Comparison of ENCODE assay signal across 15 cellular contexts in the genomic region with DNA sequence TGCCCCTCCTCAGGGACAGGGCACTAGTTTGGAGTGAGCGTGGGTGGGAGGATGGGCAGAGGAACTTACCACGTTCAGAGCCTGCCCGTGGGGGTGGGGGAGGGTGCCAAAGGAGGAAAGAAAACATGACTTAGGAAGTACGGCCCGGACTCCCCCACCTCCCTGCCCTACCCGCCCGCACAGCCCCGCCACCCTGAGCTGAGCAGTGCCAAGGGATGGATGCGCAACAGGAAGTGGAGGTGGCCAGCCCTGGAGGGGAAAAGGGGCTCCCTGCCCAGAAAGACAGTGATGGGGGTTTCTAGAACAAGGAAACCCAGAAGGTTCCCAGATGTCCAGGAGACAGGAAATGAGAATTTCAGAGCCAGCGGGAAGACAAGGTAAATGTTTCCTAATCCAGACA. TPM values are rescaled to one million over a fixed set of nuclear protein-coding genes. Genes with fewer than 3 reads are reported as not detected.
A peak's percentile ranks its signal among the peaks of the same experiment; 100 is the strongest.
DNase-seq lines count a peak whose midpoint lies in the region; ATAC-seq and TF ChIP-seq lines count a peak whose summit lies in the region.
"Had no signal": no experiment of that assay in that cellular context is flagged by ENCODE, and none has a peak within 500 bp of the region (broad histone marks: within the 10 kb centered on the region; RNA-seq: fewer than 3 reads in every experiment).

No MANE protein-coding gene starts in this region.

- POLR2A ChIA-PET in HEK293 (lab: Yijun Ruan, JAX) = no interaction called here

- H3K9me3 Mint-ChIP-seq in stimulated activated effector memory CD8-positive, alpha-beta T cell treated with anti-CD3 and anti-CD28 coated beads, Interleukin-12 subunit alpha, Interleukin-12 subunit beta, amount 100 ng/mL, for 72 hours = no peaks in the 10 kb centered on the region
- H3K9me3 Mint-ChIP-seq: effector memory CD8-positive, alpha-beta T cell; stimulated activated naive CD8-positive, alpha-beta T cell treated with anti-CD3 and anti-CD28 coated beads, Interleukin-15, amount 100 ng/mL, for 72 hours had no signal

- H3K9me3 ChIP-seq in HEK293 (ENCODE audit: control insufficient read depth, insufficient read depth, low read depth, low read length) = no peaks in the 10 kb centered on the region
- H3K9me3 ChIP-seq: Peyer's patch had no signal

- CTCF ChIA-PET in HEK293 (lab: Yijun Ruan, JAX) = no interaction called here

- no peak overlapping the region for H3K27ac ChIP-seq in HEK293 (ENCODE audit: extremely low read depth, low read depth, low read length)

- no peaks in the 10 kb centered on the region; the same call in 1 of the 2 replicates for H3K4me1 ChIP-seq in HEK293 (ENCODE audit: control insufficient read depth, insufficient read depth, low read length)

- peak; percentile 77 for DNase-seq in UCSD-AML1 (lab: John Stamatoyannopoulos, UW; ENCODE audit: unreplicated experiment)
- peak; percentile 51 for DNase-seq in left ventricle myocardium superior
- DNase-seq in stimulated activated effector memory CD8-positive, alpha-beta T cell treated with anti-CD3 and anti-CD28 coated beads, Interleukin-12 subunit alpha, Interleukin-12 subunit beta, amount 100 ng/mL, for 72 hours (ENCODE audit: low spot score in 2 of 2) = no peak
- no peak for DNase-seq in 8988T
- no peak for DNase-seq in SIG-M5 (lab: John Stamatoyannopoulos, UW)
- DNase-seq: activated CD4-positive, CD25-positive, alpha-beta regulatory T cell treated with anti-CD3 and anti-CD28 coated beads, Interleukin-2, amount 50 U/mL, for 72 hours; activated naive CD4-positive, alpha-beta T cell treated with anti-CD3 and anti-CD28 coated beads, Interleukin-2, amount 50 U/mL, for 16 hours; effector memory CD8-positive, alpha-beta T cell; NCI-H2029 treated with DMSO at 0.1 percent for 48 hours; stimulated activated naive CD8-positive, alpha-beta T cell treated with anti-CD3 and anti-CD28 coated beads, Interleukin-15, amount 100 ng/mL, for 72 hours had no signal

- H3K4me1 Mint-ChIP-seq in stimulated activated effector memory CD8-positive, alpha-beta T cell treated with anti-CD3 and anti-CD28 coated beads, Interleukin-12 subunit alpha, Interleukin-12 subunit beta, amount 100 ng/mL, for 72 hours = peaks cover 19% of the 10 kb centered on the region

- ATAC-seq in left ventricle myocardium superior (peak; percentile 30), GM21360 (IDR thresholded peaks at IDR 0.05; ENCODE audit: unreplicated experiment) (no peak), HG02623 (IDR thresholded peaks at IDR 0.05; ENCODE audit: unreplicated experiment) (no peak)
- ATAC-seq in stimulated activated effector memory CD8-positive, alpha-beta T cell treated with anti-CD3 and anti-CD28 coated beads, Interleukin-12 subunit alpha, Interleukin-12 subunit beta, amount 100 ng/mL, for 72 hours = no peak
- ATAC-seq: effector memory CD8-positive, alpha-beta T cell; stimulated activated naive CD8-positive, alpha-beta T cell treated with anti-CD3 and anti-CD28 coated beads, Interleukin-15, amount 100 ng/mL, for 72 hours had no signal

- no peaks in the 10 kb centered on the region for H3K36me3 Mint-ChIP-seq in stimulated activated effector memory CD8-positive, alpha-beta T cell treated with anti-CD3 and anti-CD28 coated beads, Interleukin-12 subunit alpha, Interleukin-12 subunit beta, amount 100 ng/mL, for 72 hours

- intact Hi-C loops in left ventricle myocardium superior (cut with micrococcal nuclease) = no loop called here

- no peak for TF ChIP-seq CTCF in HEK293 (tag by site-specific recombination; IDR thresholded peaks at IDR 0.05)

- H3K4me3 ChIP-seq in HEK293 (ENCODE audit: low read depth, low read length) = no peak overlapping the region

- peaks cover 51 to 58% of the 10 kb centered on the region in 2 experiments for H3K36me3 ChIP-seq in HEK293 (ENCODE audit: control insufficient read depth in 2 of 2, insufficient read depth in 1 of 2, low read length in 2 of 2)

- H3K4me3 Mint-ChIP-seq in stimulated activated effector memory CD8-positive, alpha-beta T cell treated with anti-CD3 and anti-CD28 coated beads, Interleukin-12 subunit alpha, Interleukin-12 subunit beta, amount 100 ng/mL, for 72 hours = no peak overlapping the region
- H3K4me3 Mint-ChIP-seq: effector memory CD8-positive, alpha-beta T cell had no signal

- H3K27ac Mint-ChIP-seq in stimulated activated effector memory CD8-positive, alpha-beta T cell treated with anti-CD3 and anti-CD28 coated beads, Interleukin-12 subunit alpha, Interleukin-12 subunit beta, amount 100 ng/mL, for 72 hours = peak overlapping the region; percentile 56
- H3K27ac Mint-ChIP-seq: effector memory CD8-positive, alpha-beta T cell had no signal

TF ChIP-seq in HEK293, 187 proteins besides CTCF, POLR2A, EP300 and RAD21:
- no peak for TF ChIP-seq ZNF555 (tag by site-specific recombination; conservative IDR thresholded peaks at IDR 0.05)
- TF ChIP-seq ZFHX2 (tag by site-specific recombination; conservative IDR thresholded peaks at IDR 0.05) = peak; percentile 53
- TF ChIP-seq ZNF211 (tag by site-specific recombination; IDR thresholded peaks at IDR 0.05; ENCODE audit: low read depth) = no peak
- no peak for TF ChIP-seq ZNF670 (tag by site-specific recombination; IDR thresholded peaks at IDR 0.05; ENCODE audit: low read depth)
- TF ChIP-seq EGR2 (tag by site-specific recombination; IDR thresholded peaks at IDR 0.05; ENCODE audit: low read depth) = peak; percentile 15; the same call in 1 of the 2 replicates

RNA-seq across cellular contexts. Expression of a gene that starts 6.3 kb away (rescaled TPM):
- total RNA-seq in left ventricle myocardium superior = 62.7 TPM

RNA-seq across cellular contexts. Expression of a gene that starts 7.8 kb away (rescaled TPM):
- not detected for total RNA-seq in left ventricle myocardium superior
- total RNA-seq: Peyer's patch had no signal

RNA-seq across cellular contexts. Expression of a gene that starts 20.7 kb away (rescaled TPM):
- total RNA-seq in left ventricle myocardium superior = 6.5 TPM
- total RNA-seq: myocyte had no signal

RNA-seq across cellular contexts. Expression of a gene that starts 30.9 kb away (rescaled TPM):
- 1.1 TPM for total RNA-seq in left ventricle myocardium superior

RNA-seq across cellular contexts. Expression of a gene that starts 32.2 kb away (rescaled TPM):
- total RNA-seq in left ventricle myocardium superior = not detected
- total RNA-seq: myocyte, Peyer's patch had no signal

Comparison
In these comparisons a context has a peak if more than half of its experiments do, and no peak if none do; other contexts are left out.
1. DNase-seq: peak in UCSD-AML1 (single experiment) and left ventricle myocardium superior (single experiment); none in stimulated activated effector memory CD8-positive, alpha-beta T cell treated with anti-CD3 and anti-CD28 coated beads, Interleukin-12 subunit alpha, Interleukin-12 subunit beta, amount 100 ng/mL, for 72 hours (0 of 2), 8988T (single experiment) and SIG-M5 (single experiment).